15 cellular contexts compared by ENCODE assay signal in the genomic region with DNA sequence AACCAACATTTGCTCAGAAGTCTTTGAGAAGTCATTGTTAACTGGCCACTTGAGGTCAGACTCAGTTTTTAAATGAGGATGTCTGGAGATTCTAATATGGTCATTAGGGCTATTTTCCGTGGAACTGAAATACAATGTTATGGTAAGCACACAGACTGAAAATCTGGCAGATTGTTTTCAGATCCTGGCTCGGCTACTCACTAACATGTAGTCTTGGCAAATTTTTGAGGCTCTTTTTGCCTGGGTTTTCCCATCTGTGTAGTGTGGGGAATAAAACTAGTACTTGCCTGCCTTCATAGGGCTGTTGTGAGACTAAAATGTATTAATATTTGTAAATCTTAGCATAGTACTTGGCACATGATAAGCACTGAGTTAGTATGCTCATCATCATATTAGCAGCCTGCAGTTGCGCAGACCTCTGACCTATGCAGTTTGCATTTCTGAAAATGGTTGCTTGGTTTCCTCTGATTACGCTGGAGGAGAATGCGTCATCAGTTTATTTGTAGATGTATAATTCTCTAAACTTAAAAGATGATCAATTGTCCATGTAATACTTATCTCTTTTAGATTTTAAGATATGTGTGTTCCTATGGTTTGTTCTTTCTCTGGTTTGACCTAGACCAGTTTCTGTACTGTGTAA.
"Had no signal": no experiment of that assay in that cellular context is flagged by ENCODE, and none has a peak within 500 bp of the region (broad histone marks: within the 10 kb centered on the region; RNA-seq: fewer than 3 reads in every experiment).

No MANE protein-coding gene starts in this region.

- H3K27ac ChIP-seq: brain microvascular endothelial cell, tibial artery had no signal

- H3K4me3 Mint-ChIP-seq: activated CD8-positive, alpha-beta memory T cell treated with anti-CD3 and anti-CD28 coated beads, Interleukin-2, amount 10 ng/mL, durations not matched to agents 7 days and 5 days; activated naive CD8-positive, alpha-beta T cell treated with anti-CD3 and anti-CD28 coated beads for 36 hours; activated T-cell treated with anti-CD3 and anti-CD28 coated beads, Interleukin-2, amount 50 U/mL, for 24 hours; memory B cell; neural crest cell had no signal

- H3K27ac Mint-ChIP-seq: activated CD8-positive, alpha-beta memory T cell treated with anti-CD3 and anti-CD28 coated beads, Interleukin-2, amount 10 ng/mL, durations not matched to agents 7 days and 5 days; activated naive CD8-positive, alpha-beta T cell treated with anti-CD3 and anti-CD28 coated beads for 36 hours; activated T-cell treated with anti-CD3 and anti-CD28 coated beads, Interleukin-2, amount 50 U/mL, for 24 hours; memory B cell had no signal

- H3K27me3 ChIP-seq: brain microvascular endothelial cell, ovary, tibial artery had no signal

- DNase-seq: activated CD4-positive, alpha-beta T cell treated with anti-CD3 and anti-CD28 coated beads for 1 hour; activated CD4-positive, alpha-beta T cell treated with anti-CD3 and anti-CD28 coated beads, Interleukin-2, amount 50 U/mL, for 48 hours; activated CD8-positive, alpha-beta memory T cell treated with anti-CD3 and anti-CD28 coated beads, Interleukin-2, amount 10 ng/mL, durations not matched to agents 7 days and 5 days; activated effector memory CD4-positive, alpha-beta T cell treated with anti-CD3 and anti-CD28 coated beads, Interleukin-2, amount 50 U/mL, for 16 hours; activated naive CD8-positive, alpha-beta T cell treated with anti-CD3 and anti-CD28 coated beads for 36 hours; activated T-cell treated with anti-CD3 and anti-CD28 coated beads, Interleukin-2, amount 50 U/mL, for 24 hours; brain microvascular endothelial cell; hypothalamus; left colon; ovary; small intestine; SW 1271; tibial artery had no signal

- H3K36me3 ChIP-seq: brain microvascular endothelial cell, ovary, tibial artery had no signal

- H3K9me3 Mint-ChIP-seq: activated naive CD8-positive, alpha-beta T cell treated with anti-CD3 and anti-CD28 coated beads for 36 hours; activated T-cell treated with anti-CD3 and anti-CD28 coated beads, Interleukin-2, amount 50 U/mL, for 24 hours; memory B cell; neural crest cell had no signal

- H3K36me3 Mint-ChIP-seq: activated naive CD8-positive, alpha-beta T cell treated with anti-CD3 and anti-CD28 coated beads for 36 hours; memory B cell had no signal

- H3K27me3 Mint-ChIP-seq: activated naive CD8-positive, alpha-beta T cell treated with anti-CD3 and anti-CD28 coated beads for 36 hours; activated T-cell treated with anti-CD3 and anti-CD28 coated beads, Interleukin-2, amount 50 U/mL, for 24 hours had no signal

- ATAC-seq: activated CD8-positive, alpha-beta memory T cell treated with anti-CD3 and anti-CD28 coated beads, Interleukin-2, amount 10 ng/mL, durations not matched to agents 7 days and 5 days; left colon had no signal

- H3K4me3 ChIP-seq: ovary, tibial artery had no signal

- H3K9me3 ChIP-seq: ovary, tibial artery had no signal
